Comparison of ENCODE assay signal across 7 cellular contexts in the genomic region with DNA sequence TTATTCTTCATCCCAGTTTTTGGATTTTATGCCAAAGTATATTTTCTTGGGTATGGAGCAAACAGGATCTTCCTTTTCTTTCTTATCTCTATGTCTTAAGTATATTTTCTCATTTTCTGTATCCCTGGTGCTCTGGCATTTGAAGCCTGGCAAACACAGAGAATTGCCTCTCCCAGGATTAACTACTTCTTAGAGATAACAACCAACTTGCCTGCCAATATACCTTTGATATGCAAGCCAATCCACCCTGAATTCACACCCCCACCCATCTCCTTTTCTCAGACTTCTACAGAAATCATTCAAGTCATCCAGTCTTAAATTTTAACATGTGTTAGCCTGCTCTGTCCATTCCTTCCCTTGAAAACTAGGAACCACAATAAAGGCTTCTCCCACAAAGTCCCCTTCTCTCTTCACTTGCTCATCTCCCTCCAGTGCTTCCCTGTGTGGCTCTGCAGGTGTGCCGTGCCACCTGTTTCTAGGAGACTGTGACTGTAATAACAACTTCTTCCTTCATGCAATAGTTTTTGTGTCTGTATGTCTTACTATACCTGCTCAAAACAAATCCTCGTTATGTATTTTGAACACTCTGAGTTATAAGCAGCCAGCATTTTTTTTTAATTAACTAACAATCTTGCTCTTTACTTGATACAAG.
"Had no signal": no experiment of that assay in that cellular context is flagged by ENCODE, and none has a peak within 500 bp of the region (broad histone marks: within the 10 kb centered on the region; RNA-seq: fewer than 3 reads in every experiment).

No MANE protein-coding gene starts in this region.

- H3K4me2 ChIP-seq: GM23338 had no signal

- DNase-seq: H9, HCEC 1CT had no signal

- FAIRE-seq: H1, H54, HepG2 had no signal

- H2AFZ ChIP-seq: GM23338 had no signal

- H3K4me3 ChIP-seq: GM23338 had no signal

- H3K27ac ChIP-seq: HL-60 had no signal

- ATAC-seq: GM23338, HepG2 had no signal
